Comparison of ENCODE assay signal across 1 cellular context in genomic region chr12:76348079-76348901, GRCh38.
A peak's percentile ranks its signal among the peaks of the same experiment; 100 is the strongest.
TF ChIP-seq lines count a peak whose summit lies in the region.

Gene BBS10 (minus strand): TSS chr12:76348415. CDS start chr12:76348358, 57 bp downstream.

TF ChIP-seq in HepG2, 621 proteins besides CTCF, POLR2A, EP300 and RAD21 (continued from another document and continues in another):
- TF ChIP-seq, protein P1, sequence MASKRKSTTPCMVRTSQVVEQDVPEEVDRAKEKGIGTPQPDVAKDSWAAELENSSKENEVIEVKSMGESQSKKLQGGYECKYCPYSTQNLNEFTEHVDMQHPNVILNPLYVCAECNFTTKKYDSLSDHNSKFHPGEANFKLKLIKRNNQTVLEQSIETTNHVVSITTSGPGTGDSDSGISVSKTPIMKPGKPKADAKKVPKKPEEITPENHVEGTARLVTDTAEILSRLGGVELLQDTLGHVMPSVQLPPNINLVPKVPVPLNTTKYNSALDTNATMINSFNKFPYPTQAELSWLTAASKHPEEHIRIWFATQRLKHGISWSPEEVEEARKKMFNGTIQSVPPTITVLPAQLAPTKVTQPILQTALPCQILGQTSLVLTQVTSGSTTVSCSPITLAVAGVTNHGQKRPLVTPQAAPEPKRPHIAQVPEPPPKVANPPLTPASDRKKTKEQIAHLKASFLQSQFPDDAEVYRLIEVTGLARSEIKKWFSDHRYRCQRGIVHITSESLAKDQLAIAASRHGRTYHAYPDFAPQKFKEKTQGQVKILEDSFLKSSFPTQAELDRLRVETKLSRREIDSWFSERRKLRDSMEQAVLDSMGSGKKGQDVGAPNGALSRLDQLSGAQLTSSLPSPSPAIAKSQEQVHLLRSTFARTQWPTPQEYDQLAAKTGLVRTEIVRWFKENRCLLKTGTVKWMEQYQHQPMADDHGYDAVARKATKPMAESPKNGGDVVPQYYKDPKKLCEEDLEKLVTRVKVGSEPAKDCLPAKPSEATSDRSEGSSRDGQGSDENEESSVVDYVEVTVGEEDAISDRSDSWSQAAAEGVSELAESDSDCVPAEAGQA (IDR thresholded peaks at IDR 0.05; ENCODE audit: low read depth), result no peak
- TF ChIP-seq, protein P1 (CRISPR knock-in tag; IDR thresholded peaks at IDR 0.05; ENCODE audit: borderline replicate concordance), result 0 out of 2 replicates have a peak, but pooled peaks have one; percentile 75
- peak; percentile 87 for TF ChIP-seq YEATS4 (CRISPR knock-in tag; IDR thresholded peaks at IDR 0.05; ENCODE audit: borderline replicate concordance)
- no peak for TF ChIP-seq ZNF691 (CRISPR knock-in tag; IDR thresholded peaks at IDR 0.05; ENCODE audit: borderline replicate concordance, low read depth)
- TF ChIP-seq KLF16 (CRISPR knock-in tag; IDR thresholded peaks at IDR 0.05), result peak in 1 of 2 experiments; percentile 80; a peak in 2 of 4 replicates
- TF ChIP-seq SNAPC5 (CRISPR knock-in tag; IDR thresholded peaks at IDR 0.05; ENCODE audit: borderline replicate concordance), result no peak
- TF ChIP-seq CSRNP2 (CRISPR knock-in tag; conservative IDR thresholded peaks at IDR 0.05; ENCODE audit: low read depth), result no peak
- TF ChIP-seq KAT7 (CRISPR knock-in tag; IDR thresholded peaks at IDR 0.05; ENCODE audit: borderline replicate concordance), result peak; percentile 81; the same call in 1 of the 2 replicates
- TF ChIP-seq ZNF891 (CRISPR knock-in tag; IDR thresholded peaks at IDR 0.05), result peak; percentile 45; the same call in 1 of the 2 replicates
- no peak for TF ChIP-seq TEAD3 (CRISPR knock-in tag; optimal IDR thresholded peaks at IDR 0.05; ENCODE audit: borderline replicate concordance)
- TF ChIP-seq SP2 (CRISPR knock-in tag; IDR thresholded peaks at IDR 0.05), result peak; percentile 89
- no peak for TF ChIP-seq FOXM1 (CRISPR knock-in tag; IDR thresholded peaks at IDR 0.05)
- peak in 1 of 2 experiments; percentile 24; a peak in 2 of 4 replicates for TF ChIP-seq MAFK (conservative IDR thresholded peaks at IDR 0.05 in 1 of 2, IDR thresholded peaks at IDR 0.05 in 1 of 2; ENCODE audit: low read length in 2 of 2)
- TF ChIP-seq, protein P2, sequence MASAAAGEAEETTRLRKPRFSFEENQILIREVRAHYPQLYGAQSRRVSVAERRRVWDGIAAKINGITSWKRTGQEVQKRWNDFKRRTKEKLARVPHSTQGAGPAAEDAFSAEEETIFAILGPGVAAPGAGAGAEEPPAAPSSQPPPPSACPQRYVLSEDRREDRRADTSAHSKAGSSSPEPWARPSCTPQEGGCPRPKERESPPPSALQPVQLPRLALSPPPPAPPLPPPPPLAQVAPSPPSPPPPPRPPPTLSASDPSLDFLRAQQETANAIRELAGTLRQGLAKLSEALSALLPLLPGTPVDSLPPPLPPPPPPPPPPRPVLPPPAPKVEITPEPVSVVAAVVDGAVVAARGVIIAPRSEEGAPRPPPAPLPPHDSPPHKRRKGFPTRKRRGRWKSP (CRISPR knock-in tag; IDR thresholded peaks at IDR 0.05), result peak; percentile 53; the same call in 1 of the 2 replicates
- peak; percentile 57; the same call in 1 of the 2 replicates for TF ChIP-seq EED (CRISPR knock-in tag; IDR thresholded peaks at IDR 0.05)
- no peak for TF ChIP-seq ZBTB38 (CRISPR knock-in tag; IDR thresholded peaks at IDR 0.05)
- no peak for TF ChIP-seq ZSCAN12 (CRISPR knock-in tag; IDR thresholded peaks at IDR 0.05)
- TF ChIP-seq CBX5 (CRISPR knock-in tag; IDR thresholded peaks at IDR 0.05; ENCODE audit: borderline replicate concordance), result peak; percentile 34; the same call in 1 of the 2 replicates
- TF ChIP-seq ZNF3 (CRISPR knock-in tag; IDR thresholded peaks at IDR 0.05), result no peak
- TF ChIP-seq ZNF781 (CRISPR knock-in tag; IDR thresholded peaks at IDR 0.05; ENCODE audit: borderline replicate concordance, not compliant biosample characterization), result no peak
- TF ChIP-seq ZNF205 (CRISPR knock-in tag; IDR thresholded peaks at IDR 0.05), result no peak
- no peak for TF ChIP-seq XBP1 (CRISPR knock-in tag; IDR thresholded peaks at IDR 0.05)
- TF ChIP-seq, protein P3, sequence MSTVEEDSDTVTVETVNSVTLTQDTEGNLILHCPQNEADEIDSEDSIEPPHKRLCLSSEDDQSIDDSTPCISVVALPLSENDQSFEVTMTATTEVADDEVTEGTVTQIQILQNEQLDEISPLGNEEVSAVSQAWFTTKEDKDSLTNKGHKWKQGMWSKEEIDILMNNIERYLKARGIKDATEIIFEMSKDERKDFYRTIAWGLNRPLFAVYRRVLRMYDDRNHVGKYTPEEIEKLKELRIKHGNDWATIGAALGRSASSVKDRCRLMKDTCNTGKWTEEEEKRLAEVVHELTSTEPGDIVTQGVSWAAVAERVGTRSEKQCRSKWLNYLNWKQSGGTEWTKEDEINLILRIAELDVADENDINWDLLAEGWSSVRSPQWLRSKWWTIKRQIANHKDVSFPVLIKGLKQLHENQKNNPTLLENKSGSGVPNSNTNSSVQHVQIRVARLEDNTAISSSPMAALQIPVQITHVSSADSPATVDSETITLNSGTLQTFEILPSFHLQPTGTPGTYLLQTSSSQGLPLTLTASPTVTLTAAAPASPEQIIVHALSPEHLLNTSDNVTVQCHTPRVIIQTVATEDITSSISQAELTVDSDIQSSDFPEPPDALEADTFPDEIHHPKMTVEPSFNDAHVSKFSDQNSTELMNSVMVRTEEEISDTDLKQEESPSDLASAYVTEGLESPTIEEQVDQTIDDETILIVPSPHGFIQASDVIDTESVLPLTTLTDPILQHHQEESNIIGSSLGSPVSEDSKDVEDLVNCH (CRISPR knock-in tag; IDR thresholded peaks at IDR 0.05), result no peak
- no peak for TF ChIP-seq SKIL (CRISPR knock-in tag; IDR thresholded peaks at IDR 0.05; ENCODE audit: borderline replicate concordance)
- TF ChIP-seq, protein P4, sequence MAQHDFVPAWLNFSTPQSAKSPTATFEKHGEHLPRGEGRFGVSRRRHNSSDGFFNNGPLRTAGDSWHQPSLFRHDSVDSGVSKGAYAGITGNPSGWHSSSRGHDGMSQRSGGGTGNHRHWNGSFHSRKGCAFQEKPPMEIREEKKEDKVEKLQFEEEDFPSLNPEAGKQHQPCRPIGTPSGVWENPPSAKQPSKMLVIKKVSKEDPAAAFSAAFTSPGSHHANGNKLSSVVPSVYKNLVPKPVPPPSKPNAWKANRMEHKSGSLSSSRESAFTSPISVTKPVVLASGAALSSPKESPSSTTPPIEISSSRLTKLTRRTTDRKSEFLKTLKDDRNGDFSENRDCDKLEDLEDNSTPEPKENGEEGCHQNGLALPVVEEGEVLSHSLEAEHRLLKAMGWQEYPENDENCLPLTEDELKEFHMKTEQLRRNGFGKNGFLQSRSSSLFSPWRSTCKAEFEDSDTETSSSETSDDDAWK (CRISPR knock-in tag; IDR thresholded peaks at IDR 0.05), result no peak
- TF ChIP-seq ZNF605 (CRISPR knock-in tag; IDR thresholded peaks at IDR 0.05), result peak; percentile 94; the same call in 1 of the 2 replicates
- TF ChIP-seq ZNF296 (CRISPR knock-in tag; conservative IDR thresholded peaks at IDR 0.05), result no peak
- TF ChIP-seq ZNF556 (CRISPR knock-in tag; IDR thresholded peaks at IDR 0.05; ENCODE audit: borderline replicate concordance), result 0 out of 2 replicates have a peak, but pooled peaks have one; percentile 53
- no peak for TF ChIP-seq ZNF160 (CRISPR knock-in tag; IDR thresholded peaks at IDR 0.05)
- no peak for TF ChIP-seq NFATC3 (CRISPR knock-in tag; IDR thresholded peaks at IDR 0.05)
- TF ChIP-seq, protein P5, sequence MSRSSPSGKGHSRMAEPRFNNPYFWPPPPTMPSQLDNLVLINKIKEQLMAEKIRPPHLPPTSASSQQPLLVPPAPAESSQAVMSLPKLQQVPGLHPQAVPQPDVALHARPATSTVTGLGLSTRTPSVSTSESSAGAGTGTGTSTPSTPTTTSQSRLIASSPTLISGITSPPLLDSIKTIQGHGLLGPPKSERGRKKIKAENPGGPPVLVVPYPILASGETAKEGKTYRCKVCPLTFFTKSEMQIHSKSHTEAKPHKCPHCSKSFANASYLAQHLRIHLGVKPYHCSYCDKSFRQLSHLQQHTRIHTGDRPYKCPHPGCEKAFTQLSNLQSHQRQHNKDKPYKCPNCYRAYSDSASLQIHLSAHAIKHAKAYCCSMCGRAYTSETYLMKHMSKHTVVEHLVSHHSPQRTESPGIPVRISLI (CRISPR knock-in tag; IDR thresholded peaks at IDR 0.05; ENCODE audit: borderline replicate concordance), result no peak; the same call in 1 of the 2 replicates
- TF ChIP-seq ZBTB7B (CRISPR knock-in tag; IDR thresholded peaks at IDR 0.05), result no peak
- TF ChIP-seq, protein P6, sequence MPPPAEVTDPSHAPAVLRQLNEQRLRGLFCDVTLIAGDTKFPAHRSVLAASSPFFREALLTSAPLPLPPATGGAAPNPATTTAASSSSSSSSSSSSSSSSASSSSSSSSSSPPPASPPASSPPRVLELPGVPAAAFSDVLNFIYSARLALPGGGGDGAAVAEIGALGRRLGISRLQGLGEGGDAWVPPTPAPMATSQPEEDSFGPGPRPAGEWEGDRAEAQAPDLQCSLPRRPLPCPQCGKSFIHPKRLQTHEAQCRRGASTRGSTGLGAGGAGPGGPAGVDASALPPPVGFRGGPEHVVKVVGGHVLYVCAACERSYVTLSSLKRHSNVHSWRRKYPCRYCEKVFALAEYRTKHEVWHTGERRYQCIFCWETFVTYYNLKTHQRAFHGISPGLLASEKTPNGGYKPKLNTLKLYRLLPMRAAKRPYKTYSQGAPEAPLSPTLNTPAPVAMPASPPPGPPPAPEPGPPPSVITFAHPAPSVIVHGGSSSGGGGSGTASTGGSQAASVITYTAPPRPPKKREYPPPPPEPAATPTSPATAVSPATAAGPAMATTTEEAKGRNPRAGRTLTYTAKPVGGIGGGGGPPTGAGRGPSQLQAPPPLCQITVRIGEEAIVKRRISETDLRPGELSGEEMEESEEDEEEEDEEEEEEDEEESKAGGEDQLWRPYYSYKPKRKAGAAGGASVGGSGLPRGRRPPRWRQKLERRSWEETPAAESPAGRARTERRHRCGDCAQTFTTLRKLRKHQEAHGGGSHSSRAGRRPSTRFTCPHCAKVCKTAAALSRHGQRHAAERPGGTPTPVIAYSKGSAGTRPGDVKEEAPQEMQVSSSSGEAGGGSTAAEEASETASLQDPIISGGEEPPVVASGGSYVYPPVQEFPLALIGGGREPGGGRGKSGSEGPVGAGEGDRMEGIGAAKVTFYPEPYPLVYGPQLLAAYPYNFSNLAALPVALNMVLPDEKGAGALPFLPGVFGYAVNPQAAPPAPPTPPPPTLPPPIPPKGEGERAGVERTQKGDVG (CRISPR knock-in tag; IDR thresholded peaks at IDR 0.05; ENCODE audit: borderline replicate concordance), result peak; percentile 73; the same call in 1 of the 2 replicates
- no peak for TF ChIP-seq ATF7-NPFF (CRISPR knock-in tag; IDR thresholded peaks at IDR 0.05; ENCODE audit: low read depth)
- TF ChIP-seq, protein P7, sequence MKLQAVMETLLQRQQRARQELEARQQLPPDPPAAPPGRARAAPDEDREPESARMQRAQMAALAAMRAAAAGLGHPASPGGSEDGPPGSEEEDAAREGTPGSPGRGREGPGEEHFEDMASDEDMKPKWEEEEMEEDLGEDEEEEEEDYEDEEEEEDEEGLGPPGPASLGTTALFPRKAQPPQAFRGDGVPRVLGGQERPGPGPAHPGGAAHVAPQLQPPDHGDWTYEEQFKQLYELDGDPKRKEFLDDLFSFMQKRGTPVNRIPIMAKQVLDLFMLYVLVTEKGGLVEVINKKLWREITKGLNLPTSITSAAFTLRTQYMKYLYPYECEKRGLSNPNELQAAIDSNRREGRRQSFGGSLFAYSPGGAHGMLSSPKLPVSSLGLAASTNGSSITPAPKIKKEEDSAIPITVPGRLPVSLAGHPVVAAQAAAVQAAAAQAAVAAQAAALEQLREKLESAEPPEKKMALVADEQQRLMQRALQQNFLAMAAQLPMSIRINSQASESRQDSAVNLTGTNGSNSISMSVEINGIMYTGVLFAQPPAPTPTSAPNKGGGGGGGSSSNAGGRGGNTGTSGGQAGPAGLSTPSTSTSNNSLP (IDR thresholded peaks at IDR 0.05; ENCODE audit: low read depth, low read length), result no peak
- TF ChIP-seq HDAC1 (CRISPR knock-in tag; IDR thresholded peaks at IDR 0.05), result peak; percentile 70
